ENCODE assay signal across 8 cellular contexts in the genomic region with DNA sequence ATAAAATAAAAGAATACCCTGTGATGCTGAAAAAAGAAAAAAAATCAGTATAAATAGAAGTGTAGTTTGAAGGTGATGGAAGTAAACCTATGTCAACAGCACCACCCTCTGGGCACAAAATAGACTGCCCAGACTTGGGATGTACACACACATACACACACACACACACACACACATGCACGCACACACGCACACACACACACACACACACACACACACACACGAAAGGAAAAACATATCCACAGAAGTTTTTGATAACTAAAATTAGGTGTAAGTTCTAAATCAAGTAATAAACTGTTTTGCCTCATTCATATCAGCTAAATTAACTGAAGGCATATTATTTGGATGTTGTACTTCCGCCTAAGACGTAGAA. TPM values are rescaled to one million over a fixed set of nuclear protein-coding genes. Genes with fewer than 3 reads are reported as not detected.
DNase-seq lines count a peak whose midpoint lies in the region; ATAC-seq and TF ChIP-seq lines count a peak whose summit lies in the region.

No MANE protein-coding gene starts in this region.

- POLR2A ChIA-PET in activated CD8-positive, alpha-beta T cell treated with anti-CD3 and anti-CD28 coated beads, Interleukin-2, amount 10 ng/mL, durations not matched to agents 7 days and 5 days (lab: Charles Lee), result no interaction called here

- no peaks in the 10 kb centered on the region for H3K9me2 ChIP-seq in hepatocyte (replicated peaks; ENCODE audit: insufficient read depth)

- H3K79me2 ChIP-seq in hepatocyte, result no peaks in the 10 kb centered on the region

- no peak overlapping the region for H3K27ac ChIP-seq in hepatocyte

- H3K9me3 Mint-ChIP-seq in activated CD8-positive, alpha-beta T cell treated with anti-CD3 and anti-CD28 coated beads, Interleukin-2, amount 10 ng/mL, durations not matched to agents 7 days and 5 days (ENCODE audit: insufficient read depth), result no peaks in the 10 kb centered on the region

- peaks cover 14% of the 10 kb centered on the region for H3K27me3 Mint-ChIP-seq in activated CD8-positive, alpha-beta T cell treated with anti-CD3 and anti-CD28 coated beads, Interleukin-2, amount 10 ng/mL, durations not matched to agents 7 days and 5 days (ENCODE audit: low read depth)

- no peaks in the 10 kb centered on the region for H4K20me1 ChIP-seq in hepatocyte (ENCODE audit: insufficient read depth, poor library complexity, severe bottlenecking)

- H3K4me3 Mint-ChIP-seq in activated CD8-positive, alpha-beta T cell treated with anti-CD3 and anti-CD28 coated beads, Interleukin-2, amount 10 ng/mL, durations not matched to agents 7 days and 5 days, result no peak overlapping the region

- DNase-seq in G401 (ENCODE audit: low spot score), result peak; percentile 16
- DNase-seq in NCI-H146 (lab: John Stamatoyannopoulos, UW), result peak; percentile 23
- peak; percentile 27 for DNase-seq in activated CD8-positive, alpha-beta T cell treated with anti-CD3 and anti-CD28 coated beads, Interleukin-2, amount 10 ng/mL, durations not matched to agents 7 days and 5 days
- peak; percentile 77 for DNase-seq in hepatocyte (ENCODE audit: low spot score)
- peak; percentile 10 for DNase-seq in stimulated activated CD4-positive, alpha-beta T cell treated with anti-CD3 and anti-CD28 coated beads, Interleukin-4, amount 100 ng/mL, for 1 hour
- no peak for DNase-seq in KG1 (lab: John Stamatoyannopoulos, UW)

- no peaks in the 10 kb centered on the region for H3K36me3 Mint-ChIP-seq in activated CD8-positive, alpha-beta T cell treated with anti-CD3 and anti-CD28 coated beads, Interleukin-2, amount 10 ng/mL, durations not matched to agents 7 days and 5 days (ENCODE audit: low read depth)

- no peaks in the 10 kb centered on the region for H3K27me3 ChIP-seq in hepatocyte

- no peak overlapping the region for H3K4me3 ChIP-seq in hepatocyte

- H3K27ac Mint-ChIP-seq in activated CD8-positive, alpha-beta T cell treated with anti-CD3 and anti-CD28 coated beads, Interleukin-2, amount 10 ng/mL, durations not matched to agents 7 days and 5 days, result no peak overlapping the region

- H3K36me3 ChIP-seq in hepatocyte (replicated peaks; ENCODE audit: insufficient read depth, low read depth), result no peaks in the 10 kb centered on the region

- H3K4me1 ChIP-seq in hepatocyte (ENCODE audit: insufficient read depth), result no peaks in the 10 kb centered on the region

- in situ Hi-C loops in G401 (cut with HindIII; ENCODE audit: low sequenced_read_pairs), result no loop called here

- TF ChIP-seq CTCF in hepatocyte (IDR thresholded peaks at IDR 0.05; ENCODE audit: poor library complexity), result peak; percentile 65

- H3K4me1 Mint-ChIP-seq in activated CD8-positive, alpha-beta T cell treated with anti-CD3 and anti-CD28 coated beads, Interleukin-2, amount 10 ng/mL, durations not matched to agents 7 days and 5 days (ENCODE audit: low read depth), result no peaks in the 10 kb centered on the region

- H3K4me2 ChIP-seq in hepatocyte, result no peak overlapping the region

- WGBS in hepatocyte (ENCODE audit: low lambda C conversion rate, missing lambda C conversion rate), result 47% methylated on average over 5 of the region's 5 CpGs

- ATAC-seq in GM21786 (IDR thresholded peaks at IDR 0.05; ENCODE audit: unreplicated experiment) (peak; percentile 38), HG02970 (IDR thresholded peaks at IDR 0.05; ENCODE audit: low FRiP score, unreplicated experiment) (no peak)
- ATAC-seq in activated CD8-positive, alpha-beta T cell treated with anti-CD3 and anti-CD28 coated beads, Interleukin-2, amount 10 ng/mL, durations not matched to agents 7 days and 5 days, result no peak

- CTCF ChIA-PET in activated CD8-positive, alpha-beta T cell treated with anti-CD3 and anti-CD28 coated beads, Interleukin-2, amount 10 ng/mL, durations not matched to agents 7 days and 5 days (lab: Charles Lee), result interaction anchor here (1.4 to 1.8 kb wide), 2 partner anchors 194 to 285 kb away, joined by 3 to 7 read pairs; no protein-coding TSS in a partner anchor

- H2AFZ ChIP-seq in hepatocyte, result no peak overlapping the region

- H3K9me3 ChIP-seq in hepatocyte (ENCODE audit: low read depth), result no peaks in the 10 kb centered on the region

RNA-seq across cellular contexts. Expression of gene ANXA5, which starts 40.5 kb away (rescaled TPM):
- 153 and 171 TPM in 2 replicates for total RNA-seq in G401 (2014; rRNA removed; shearing (Covaris generic))
- 100 to 1,000 TPM; 145 to 147 TPM for total RNA-seq in activated CD8-positive, alpha-beta T cell treated with anti-CD3 and anti-CD28 coated beads, Interleukin-2, amount 10 ng/mL, durations not matched to agents 7 days and 5 days
- 505 and 508 TPM in 2 replicates for total RNA-seq in hepatocyte
- 692 and 718 TPM in 2 replicates for polyA plus RNA-seq in hepatocyte
